Comparison of ENCODE assay signal across 20 cellular contexts in the genomic region with DNA sequence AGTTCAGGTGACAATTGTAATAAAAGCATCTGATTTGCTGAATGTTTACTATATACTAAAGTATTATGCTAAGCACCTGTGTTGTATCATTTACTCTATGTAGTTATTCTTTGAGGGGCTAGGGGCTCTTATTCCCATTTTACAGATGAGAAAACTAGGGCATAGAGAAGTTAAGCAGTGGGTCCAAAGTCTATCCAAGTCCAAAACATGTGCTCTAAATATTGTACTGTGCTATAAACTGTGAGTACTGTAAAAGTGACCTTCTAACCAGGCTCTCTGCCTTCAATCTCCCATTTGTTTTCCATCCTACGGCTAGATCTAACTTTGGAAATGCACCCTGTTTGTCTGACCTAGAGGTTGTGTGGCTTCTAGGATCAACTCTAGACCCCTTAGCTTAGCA. TPM values are rescaled to one million over a fixed set of nuclear protein-coding genes. Genes with fewer than 3 reads are reported as not detected.
DNase-seq lines count a peak whose midpoint lies in the region; ATAC-seq and TF ChIP-seq lines count a peak whose summit lies in the region.
"Had no signal": no experiment of that assay in that cellular context is flagged by ENCODE, and none has a peak within 500 bp of the region (broad histone marks: within the 10 kb centered on the region; RNA-seq: fewer than 3 reads in every experiment).

No MANE protein-coding gene starts in this region.

- H3K4me3 ChIP-seq in Caco-2 (ENCODE audit: low read depth, low read length): no peak overlapping the region
- no peak overlapping the region for H3K4me3 ChIP-seq in H7 (ENCODE audit: insufficient read depth, low read depth, low read length)
- H3K4me3 ChIP-seq in lower lobe of right lung: no peak overlapping the region
- H3K4me3 ChIP-seq: BLaER1 treated with 17β-estradiol and CSF1 and Interleukin-3, amounts not matched to agents 10 nM and 100 nM; GM23338 had no signal

- H3K27me3 ChIP-seq in Caco-2 (replicated peaks; ENCODE audit: control insufficient read depth, insufficient read depth, low read length) (no peaks in the 10 kb centered on the region), H7 (ENCODE audit: control insufficient read depth, insufficient read depth, low read length) (no peaks in the 10 kb centered on the region), lower lobe of right lung (ENCODE audit: low read depth) (no peaks in the 10 kb centered on the region)
- H3K27me3 ChIP-seq: BLaER1 treated with 17β-estradiol and CSF1 and Interleukin-3, amounts not matched to agents 10 nM and 100 nM had no signal

- no peaks in the 10 kb centered on the region for H3K27me3 Mint-ChIP-seq in Caco-2 (ENCODE audit: insufficient read depth, unreplicated experiment)
- no peaks in the 10 kb centered on the region for H3K27me3 Mint-ChIP-seq in naive thymus-derived CD8-positive, alpha-beta T cell
- H3K27me3 Mint-ChIP-seq in type B pancreatic cell: no peaks in the 10 kb centered on the region

- no TSS peak for BruUV-seq in Caco-2 (replicated peaks; lab: Mats Ljungman, UMichigan)

- H3K27ac Mint-ChIP-seq in Caco-2 (ENCODE audit: unreplicated experiment) (peak overlapping the region; percentile 56), type B pancreatic cell (peak overlapping the region; percentile 35)
- H3K27ac Mint-ChIP-seq in naive thymus-derived CD8-positive, alpha-beta T cell: peak overlapping the region in 7 of 10 donors; percentile 0 to 80 (median 36)
- H3K27ac Mint-ChIP-seq: GM23338 had no signal

- no peak for DNase-seq in Caco-2
- DNase-seq in left colon: no peak
- DNase-seq in naive thymus-derived CD8-positive, alpha-beta T cell: no peak
- DNase-seq in type B pancreatic cell (ENCODE audit: extremely low spot score, unreplicated experiment): no peak
- no peak for DNase-seq in H7
- no peak for DNase-seq in cortex of kidney (lab: John Stamatoyannopoulos, UW)
- DNase-seq in lower lobe of right lung: no peak
- DNase-seq: DMS79 treated with DMSO at 0.1 percent for 48 hours; KBM-7; NCI-H1105; NCI-H1694; NCI-H2107; NCI-H510A; NCI-H748 treated with DMSO at 0.1 percent for 48 hours; NK-92 treated with Interleukin-12 subunit alpha and Interleukin-12 subunit beta, amount 100 ng/mL, for 24 hours; Right ventricle myocardium superior had no signal

- H3K9me3 ChIP-seq in Caco-2 (no peaks in the 10 kb centered on the region), lower lobe of right lung (no peaks in the 10 kb centered on the region)

- no peak for TF ChIP-seq CTCF in Caco-2 (IDR thresholded peaks at IDR 0.05; ENCODE audit: insufficient read depth in 1 of 2, low read depth in 1 of 2, low read length in 1 of 2, severe bottlenecking in 1 of 2, unreplicated experiment in 1 of 2)
- TF ChIP-seq CTCF in type B pancreatic cell (conservative IDR thresholded peaks at IDR 0.05): no peak
- TF ChIP-seq CTCF in lower lobe of right lung (IDR thresholded peaks at IDR 0.05): no peak

- H3K27ac ChIP-seq in lower lobe of right lung: no peak overlapping the region

- ATAC-seq in left colon (peak; percentile 42), lower lobe of right lung (no peak)
- ATAC-seq in naive thymus-derived CD8-positive, alpha-beta T cell: no peak
- ATAC-seq: GM23338, HCT116 had no signal

- H3K4me1 Mint-ChIP-seq in Caco-2 (ENCODE audit: low read depth, unreplicated experiment) (peaks cover 49% of the 10 kb centered on the region), type B pancreatic cell (ENCODE audit: unreplicated experiment) (peaks cover 42% of the 10 kb centered on the region)
- H3K4me1 Mint-ChIP-seq in naive thymus-derived CD8-positive, alpha-beta T cell: peaks cover 34 to 52% (median 48%) of the 10 kb centered on the region in 4 donors

- CTCF ChIA-PET in Caco-2 (lab: Charles Lee): interaction anchor here (1.7 kb wide), 1 partner anchor 21 kb away, joined by 7 read pairs; no protein-coding TSS in a partner anchor

- POLR2A ChIA-PET in Caco-2 (lab: Charles Lee): no interaction called here
- POLR2A ChIA-PET in naive thymus-derived CD8-positive, alpha-beta T cell (lab: Charles Lee): interaction anchor here (0.9 kb wide), 1 partner anchor 81 kb away, joined by 4 read pairs; no protein-coding TSS in a partner anchor

- intact Hi-C loops in Caco-2 (cut with micrococcal nuclease; ENCODE audit: unreplicated experiment) (no loop called here), left colon (cut with DNase I, micrococcal nuclease) (no loop called here), lower lobe of right lung (cut with DNase I) (no loop called here)

- H3K4me3 Mint-ChIP-seq in Caco-2 (ENCODE audit: unreplicated experiment) (peak overlapping the region; percentile 34), type B pancreatic cell (no peak overlapping the region)
- peak overlapping the region in 1 of 10 donors; percentile 18 for H3K4me3 Mint-ChIP-seq in naive thymus-derived CD8-positive, alpha-beta T cell
- H3K4me3 Mint-ChIP-seq: GM23338 had no signal

- H3K36me3 Mint-ChIP-seq in Caco-2 (ENCODE audit: insufficient read depth, unreplicated experiment) (peaks cover 64% of the 10 kb centered on the region), type B pancreatic cell (peaks cover 24% of the 10 kb centered on the region)
- peaks cover 0 to 24% (median 2%) of the 10 kb centered on the region in 3 donors for H3K36me3 Mint-ChIP-seq in naive thymus-derived CD8-positive, alpha-beta T cell

- H3K4me1 ChIP-seq in Caco-2 (peaks cover 74% of the 10 kb centered on the region), lower lobe of right lung (peaks cover 50% of the 10 kb centered on the region)

- peaks cover 3% of the 10 kb centered on the region for H3K36me3 ChIP-seq in Caco-2 (ENCODE audit: control insufficient read depth, insufficient read depth, low read length)
- H3K36me3 ChIP-seq in H7 (replicated peaks; ENCODE audit: control insufficient read depth, insufficient read depth, low read length): no peaks in the 10 kb centered on the region
- peaks cover 3% of the 10 kb centered on the region for H3K36me3 ChIP-seq in lower lobe of right lung

- peaks cover 5% of the 10 kb centered on the region for H3K9me3 Mint-ChIP-seq in Caco-2 (ENCODE audit: unreplicated experiment)
- no peaks in the 10 kb centered on the region for H3K9me3 Mint-ChIP-seq in naive thymus-derived CD8-positive, alpha-beta T cell
- H3K9me3 Mint-ChIP-seq in type B pancreatic cell: peaks cover 5% of the 10 kb centered on the region
- H3K9me3 Mint-ChIP-seq: GM23338 had no signal

RNA-seq across cellular contexts. Expression of gene ACVR1B, which starts 9.0 kb away (rescaled TPM):
- total RNA-seq in Caco-2 (2022) (92.7 and 112 TPM in 2 replicates), left colon (10 to 100 TPM; 67.6 to 84.7 TPM), type B pancreatic cell (ENCODE audit: low replicate concordance) (36.0 and 36.1 TPM in 2 replicates), lower lobe of right lung (34.9 TPM)
- total RNA-seq in naive thymus-derived CD8-positive, alpha-beta T cell: 10 to 100 TPM; 11.7 to 12.6 TPM
- 1 to 10 TPM; 1.2 to 2.3 (median 2.2) TPM for polyA plus RNA-seq in naive thymus-derived CD8-positive, alpha-beta T cell
- 14.1 and 14.9 TPM in 2 replicates for total RNA-seq in H7 (2014; rRNA removed; shearing (Covaris generic))

RNA-seq across cellular contexts. Expression of gene TAMALIN, which starts 46.3 kb away (rescaled TPM):
- total RNA-seq in Caco-2 (2022) (3.7 and 4.1 TPM in 2 replicates), left colon (10 to 100 TPM in 1 of 2 donors, 1 to 10 TPM in 1; 9.0 to 10.7 TPM), type B pancreatic cell (ENCODE audit: low replicate concordance) (4.2 and 16.5 TPM in 2 replicates), lower lobe of right lung (85.5 TPM)
- 10 to 100 TPM; 35.7 to 36.5 TPM for total RNA-seq in naive thymus-derived CD8-positive, alpha-beta T cell
- 1 to 10 TPM; 2.0 to 5.2 (median 2.6) TPM for polyA plus RNA-seq in naive thymus-derived CD8-positive, alpha-beta T cell
- 2.2 and 3.6 TPM in 2 replicates for total RNA-seq in H7 (2014; rRNA removed; shearing (Covaris generic))

RNA-seq across cellular contexts. Expression of gene ACVRL1, which starts 53.2 kb away (rescaled TPM):
- 0.74 TPM in 1 of 2 replicates, not detected in the other for total RNA-seq in Caco-2 (2022)
- 100 to 1,000 TPM; 188 to 214 TPM for total RNA-seq in left colon
- total RNA-seq in naive thymus-derived CD8-positive, alpha-beta T cell: not detected
- not detected for polyA plus RNA-seq in naive thymus-derived CD8-positive, alpha-beta T cell
- 0.46 and 0.95 TPM in 2 replicates for total RNA-seq in type B pancreatic cell (ENCODE audit: low replicate concordance)
- total RNA-seq in H7 (2014; rRNA removed; shearing (Covaris generic)): 0.07 and 0.33 TPM in 2 replicates
- total RNA-seq in lower lobe of right lung: 242 TPM
- total RNA-seq: OCI-LY7 had no signal
- polyA plus RNA-seq: GM23338 had no signal

Comparison
In these comparisons a context has a peak if more than half of its experiments do, and no peak if none do; other contexts are left out.
1. RNA of gene ACVRL1, which starts 53.2 kb away (total RNA-seq): 242 TPM in lower lobe of right lung (single experiment) and 188 to 214 TPM in left colon; 0.46 to 0.95 TPM in type B pancreatic cell, not detected in naive thymus-derived CD8-positive, alpha-beta T cell, 0.07 to 0.33 TPM in H7 and 0.74 TPM in Caco-2; every median in the first group is over 10 times any median in the second.
2. Peak in every context shown above with its lines, with median percentiles within 50 percentile points of each other: H3K27ac Mint-ChIP-seq.